In the genomic region with DNA sequence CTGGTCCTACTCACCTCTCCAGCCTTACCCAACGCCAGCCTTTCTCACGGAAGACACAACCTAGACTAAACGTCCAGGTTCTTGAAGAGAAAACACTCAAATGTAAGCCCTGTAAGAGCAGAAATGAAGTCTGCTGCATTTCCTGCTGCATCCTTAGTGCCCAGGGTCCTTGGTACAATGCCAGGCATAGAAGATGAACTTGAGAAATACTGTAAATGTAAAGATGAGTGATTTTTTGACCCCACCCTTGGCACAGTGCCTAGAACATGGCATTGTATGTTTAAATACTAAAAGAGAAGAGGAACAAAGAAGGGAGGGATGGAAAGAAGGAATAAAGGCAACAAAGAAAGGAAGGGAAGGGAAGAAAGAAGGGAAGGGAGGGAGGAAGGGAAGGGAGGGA, we compare ENCODE assay signal across 20 cellular contexts.
DNase-seq lines count a peak whose midpoint lies in the region; ATAC-seq and TF ChIP-seq lines count a peak whose summit lies in the region.
"Had no signal": no experiment of that assay in that cellular context is flagged by ENCODE, and none has a peak within 500 bp of the region (broad histone marks: within the 10 kb centered on the region; RNA-seq: fewer than 3 reads in every experiment).

No MANE protein-coding gene starts in this region.

- H3K9me3 ChIP-seq in mammary epithelial cell (replicated peaks; ENCODE audit: insufficient read depth, low read length) (no peaks in the 10 kb centered on the region), vagina (no peaks in the 10 kb centered on the region)
- H3K9me3 ChIP-seq: BLaER1 had no signal

- H3K4me3 ChIP-seq in mammary epithelial cell (replicated peaks in 1 of 3; ENCODE audit: insufficient read depth in 1 of 3, low read depth in 2 of 3, low read length in 3 of 3) (no peak overlapping the region), vagina (no peak overlapping the region)
- H3K4me3 ChIP-seq: BLaER1, GM23248, K562, SK-N-MC had no signal

- DNase-seq in DMS153 treated with DMSO at 0.1 percent for 48 hours (lab: John Stamatoyannopoulos, UW; ENCODE audit: unreplicated experiment) (peak; percentile 16), DMS153 (lab: John Stamatoyannopoulos, UW) (no peak), NCI-H345 treated with DMSO at 0.1 percent for 48 hours (lab: John Stamatoyannopoulos, UW; ENCODE audit: unreplicated experiment) (peak; percentile 18), mammary epithelial cell (no peak), vagina (ENCODE audit: extremely low spot score in 2 of 2) (no peak), AG08395 (ENCODE audit: low spot score) (no peak), mucosa of gallbladder (ENCODE audit: low spot score) (no peak)
- no peak for DNase-seq in activated T-cell treated with anti-CD3 and anti-CD28 coated beads, Interleukin-2, amount 50 U/mL, for 4 hours
- DNase-seq: CD8-positive, alpha-beta memory T cell; NCI-H1436 treated with DMSO at 0.1 percent for 48 hours; NCI-H2081 treated with DMSO at 0.1 percent for 48 hours; NCI-H226; NCI-H774 had no signal

- H3K9ac ChIP-seq in mammary epithelial cell (ENCODE audit: insufficient read depth, low read length) = no peak overlapping the region
- H3K9ac ChIP-seq: BLaER1, GM23248 had no signal

- H3K4me1 Mint-ChIP-seq in activated T-cell treated with anti-CD3 and anti-CD28 coated beads, Interleukin-2, amount 50 U/mL, for 4 hours (ENCODE audit: low read depth) = no peaks in the 10 kb centered on the region
- H3K4me1 Mint-ChIP-seq: CD8-positive, alpha-beta memory T cell had no signal

- H4K20me1 ChIP-seq in mammary epithelial cell (ENCODE audit: insufficient read depth, low read length) = no peaks in the 10 kb centered on the region
- H4K20me1 ChIP-seq: BLaER1 had no signal

- in situ Hi-C loops in mammary epithelial cell (cut with MboI; ENCODE audit: low sequenced_read_pairs in 2 of 2) = loop anchor here in 1 of 2 donors (25.0 kb wide), 1 partner anchor 401 kb away; no protein-coding TSS in a partner anchor

- no peak for ATAC-seq in activated T-cell treated with anti-CD3 and anti-CD28 coated beads, Interleukin-2, amount 50 U/mL, for 4 hours
- ATAC-seq: HCT116, K562, Right ventricle myocardium inferior had no signal

- no peaks in the 10 kb centered on the region for H3K79me2 ChIP-seq in mammary epithelial cell (ENCODE audit: insufficient read depth, low read length)

- TF ChIP-seq POLR2A in vagina (IDR thresholded peaks at IDR 0.05) = no peak

- H3K4me2 ChIP-seq in mammary epithelial cell (ENCODE audit: insufficient read depth, low read depth, low read length) = peak overlapping the region; percentile 20
- H3K4me2 ChIP-seq: BLaER1 had no signal

- intact Hi-C loops in mammary epithelial cell (cut with micrococcal nuclease) = no loop called here
- intact Hi-C loops in vagina (cut with DNase I) = loop anchor here (1.0 kb wide), 1 partner anchor 16 kb away; no protein-coding TSS in a partner anchor

- H3K27ac ChIP-seq in mammary epithelial cell (ENCODE audit: insufficient read depth, low read depth, low read length) (no peak overlapping the region), vagina (peak overlapping the region; percentile 94)
- H3K27ac ChIP-seq: 22Rv1, BLaER1, GM23248, SK-N-MC had no signal

- CTCF ChIA-PET in mammary epithelial cell (lab: Charles Lee; ENCODE audit: low non-redundant PET) = interaction anchor here (0.7 kb wide), 1 partner anchor 1078 kb away, joined by 4 read pairs; no protein-coding TSS in a partner anchor

- peaks cover 5% of the 10 kb centered on the region for H3K27me3 Mint-ChIP-seq in activated T-cell treated with anti-CD3 and anti-CD28 coated beads, Interleukin-2, amount 50 U/mL, for 4 hours (ENCODE audit: low read depth)

- no peak overlapping the region for H2AFZ ChIP-seq in mammary epithelial cell (ENCODE audit: low read depth, low read length)
- H2AFZ ChIP-seq: GM23248 had no signal

- H3K27me3 ChIP-seq in mammary epithelial cell (ENCODE audit: insufficient read depth, low read length) (no peaks in the 10 kb centered on the region), vagina (no peaks in the 10 kb centered on the region)

- no peaks in the 10 kb centered on the region for H3K36me3 Mint-ChIP-seq in activated T-cell treated with anti-CD3 and anti-CD28 coated beads, Interleukin-2, amount 50 U/mL, for 4 hours (ENCODE audit: insufficient read depth)
- H3K36me3 Mint-ChIP-seq: CD8-positive, alpha-beta memory T cell had no signal

- no TSS peak for BruUV-seq in mammary epithelial cell (replicated peaks; lab: Mats Ljungman, UMichigan)

- H3K36me3 ChIP-seq in mammary epithelial cell (ENCODE audit: insufficient read depth, low read length) (no peaks in the 10 kb centered on the region), vagina (no peaks in the 10 kb centered on the region)
- H3K36me3 ChIP-seq: BLaER1 had no signal

- dilution Hi-C loops in mammary epithelial cell (cut with HindIII; ENCODE audit: low sequenced_read_pairs) = no loop called here

- H3K4me1 ChIP-seq in mammary epithelial cell (ENCODE audit: insufficient read depth, low read length) = peaks cover 15% of the 10 kb centered on the region
- peaks cover 28% of the 10 kb centered on the region for H3K4me1 ChIP-seq in vagina

- TF ChIP-seq CTCF in mammary epithelial cell (conservative IDR thresholded peaks at IDR 0.05 in 1 of 2, IDR thresholded peaks at IDR 0.05 in 1 of 2; ENCODE audit: extremely low read depth in 1 of 2, insufficient read depth in 1 of 2, low read depth in 1 of 2, low read length in 2 of 2) (no peak), vagina (IDR thresholded peaks at IDR 0.05) (no peak)

- no peak overlapping the region for H3K4me3 Mint-ChIP-seq in activated T-cell treated with anti-CD3 and anti-CD28 coated beads, Interleukin-2, amount 50 U/mL, for 4 hours
- H3K4me3 Mint-ChIP-seq: CD8-positive, alpha-beta memory T cell had no signal

- no peaks in the 10 kb centered on the region for H3K9me3 Mint-ChIP-seq in activated T-cell treated with anti-CD3 and anti-CD28 coated beads, Interleukin-2, amount 50 U/mL, for 4 hours

- whole genome bisulfite sequencing in mammary epithelial cell (ENCODE audit: low coverage, missing lambda C conversion rate) = 93% methylated on average over 3 of the region's 3 CpGs

Comparison
In these comparisons a context has a peak if more than half of its experiments do, and no peak if none do; other contexts are left out.
1. DNase-seq: peak in DMS153 treated with DMSO at 0.1 percent for 48 hours (single experiment) and NCI-H345 treated with DMSO at 0.1 percent for 48 hours (single experiment); none in DMS153 (single experiment), mammary epithelial cell (single experiment), vagina (0 of 2), AG08395 (single experiment), activated T-cell treated with anti-CD3 and anti-CD28 coated beads, Interleukin-2, amount 50 U/mL, for 4 hours (single experiment) and mucosa of gallbladder (single experiment).